8 cellular contexts compared by ENCODE assay signal in the genomic region with DNA sequence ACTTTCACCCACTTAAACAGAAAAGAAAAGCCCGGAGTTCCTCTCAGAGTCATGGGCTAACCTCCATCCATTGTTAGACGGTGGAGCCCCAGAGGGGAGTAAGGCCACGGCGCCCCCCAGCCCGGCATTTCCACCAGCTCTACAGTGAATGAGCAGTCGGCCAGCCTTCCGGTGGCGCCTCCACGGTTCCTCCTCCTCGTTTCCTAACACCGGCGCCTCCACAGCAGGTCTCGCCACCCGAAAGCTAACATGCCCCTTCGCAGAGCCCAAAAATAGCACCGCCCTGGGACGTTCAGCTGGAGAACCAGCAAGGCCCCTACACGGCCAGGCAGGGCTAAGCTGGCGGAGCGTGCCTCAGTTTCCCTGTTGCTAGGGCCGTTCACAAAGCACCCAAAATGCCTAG. TPM values are rescaled to one million over a fixed set of nuclear protein-coding genes. Genes with fewer than 3 reads are reported as not detected.
DNase-seq lines count a peak whose midpoint lies in the region; ATAC-seq and TF ChIP-seq lines count a peak whose summit lies in the region.

No MANE protein-coding gene starts in this region.

- POLR2A ChIA-PET in activated B cell treated with CpG ODN at 0.5 μM for 24 hours (lab: Charles Lee) = interaction anchor here (1.1 to 4.0 kb wide), 8 partner anchors 10 to 156 kb away, joined by 3 to 38 read pairs (median 6); no protein-coding TSS in a partner anchor

- ATAC-seq in activated B cell treated with CpG ODN at 0.5 μM for 24 hours (ENCODE audit: low read depth) (peak; percentile 6), GM21447 (IDR thresholded peaks at IDR 0.05; ENCODE audit: unreplicated experiment) (no peak)

- peak overlapping the region; percentile 82 for H3K27ac ChIP-seq in layer of hippocampus (ENCODE audit: low read depth, low read length)

- DNase-seq in CD1c-positive myeloid dendritic cell (ENCODE audit: extremely low spot score) (peak; percentile 53), HT-29 (ENCODE audit: low spot score) (peak; percentile 41), activated B cell treated with CpG ODN at 0.5 μM for 24 hours (peak; percentile 50), NCI-H774 (lab: John Stamatoyannopoulos, UW) (no peak)
- DNase-seq in central memory CD4-positive, alpha-beta T cell = peak; percentile 29
- DNase-seq in stimulated activated CD4-positive, alpha-beta T cell treated with anti-CD3 and anti-CD28 coated beads, Interleukin-1b, Interleukin-23, amount 100 ng/mL, for 4 hours (ENCODE audit: low read depth in 2 of 2) = peak; percentile 15 to 32

- peaks cover 25% of the 10 kb centered on the region for H3K36me3 Mint-ChIP-seq in activated B cell treated with CpG ODN at 0.5 μM for 24 hours (ENCODE audit: low read depth)

- no peaks in the 10 kb centered on the region for H3K9me3 Mint-ChIP-seq in activated B cell treated with CpG ODN at 0.5 μM for 24 hours

- H3K27me3 ChIP-seq in layer of hippocampus (ENCODE audit: control insufficient read depth, insufficient read depth, low read length) = no peaks in the 10 kb centered on the region

- CTCF ChIA-PET in activated B cell treated with CpG ODN at 0.5 μM for 24 hours (lab: Charles Lee) = interaction anchor here (0.9 to 1.8 kb wide), 2 partner anchors 22 to 92 kb away, joined by 3 to 4 read pairs; no protein-coding TSS in a partner anchor

- intact Hi-C loops in activated B cell treated with CpG ODN at 0.5 μM for 24 hours (cut with micrococcal nuclease) = loop anchor here (1.0 to 10.0 kb wide), 8 partner anchors 17 to 452 kb away; partner anchors contain the start of genes COX11, PCTP and STXBP4

- H3K4me3 Mint-ChIP-seq in activated B cell treated with CpG ODN at 0.5 μM for 24 hours = peak overlapping the region; percentile 93

- no peaks in the 10 kb centered on the region for H3K27me3 Mint-ChIP-seq in activated B cell treated with CpG ODN at 0.5 μM for 24 hours

- H3K27ac Mint-ChIP-seq in activated B cell treated with CpG ODN at 0.5 μM for 24 hours = peak overlapping the region; percentile 98

- TF ChIP-seq CTCF in activated B cell treated with CpG ODN at 0.5 μM for 24 hours (IDR thresholded peaks at IDR 0.05) = no peak

- peaks cover 72% of the 10 kb centered on the region for H3K4me1 Mint-ChIP-seq in activated B cell treated with CpG ODN at 0.5 μM for 24 hours

RNA-seq across cellular contexts. Expression of gene MMD, which starts 0.9 kb away (rescaled TPM):
- total RNA-seq in HT-29 (2014; rRNA removed; shearing (Covaris generic)) = 20.2 and 23.9 TPM in 2 replicates
- total RNA-seq in activated B cell treated with CpG ODN at 0.5 μM for 24 hours = 45.5 and 46.3 TPM in 2 replicates
